In the genomic region with DNA sequence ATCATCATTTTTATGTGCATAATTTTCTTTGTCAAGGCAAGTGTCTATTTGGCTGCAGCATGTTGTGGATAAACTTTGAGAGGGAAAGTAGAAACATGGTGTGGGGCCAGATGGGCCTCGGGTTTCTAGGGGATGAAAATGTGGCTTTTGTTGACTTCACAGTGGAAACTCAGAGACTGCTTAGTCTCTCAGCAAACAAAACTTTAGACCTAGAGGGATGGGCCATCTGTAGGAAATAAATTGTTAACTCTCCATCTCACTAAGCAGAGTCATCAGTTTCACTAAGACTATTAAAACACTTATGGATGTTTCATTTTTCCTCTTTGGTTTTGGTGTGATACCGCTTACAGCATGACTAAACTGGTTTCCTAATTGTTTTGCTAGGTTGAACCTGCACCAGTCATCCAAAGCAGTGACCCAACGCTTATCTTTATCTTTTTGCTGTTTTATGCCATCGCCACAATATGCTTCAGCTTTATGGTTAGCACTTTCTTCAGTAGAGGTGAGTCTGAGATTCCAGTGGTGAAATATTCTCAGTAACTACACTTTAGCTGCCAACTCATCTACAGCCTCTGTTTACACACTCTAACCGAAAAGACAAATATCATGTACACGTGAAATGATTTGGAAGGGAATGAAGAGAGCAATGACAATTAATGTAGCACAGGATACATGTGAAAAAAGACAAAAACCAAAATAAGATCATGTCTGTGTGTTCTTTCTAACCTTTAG, we compare ENCODE assay signal across 1 cellular context.
TF ChIP-seq lines count a peak whose summit lies in the region.

No MANE protein-coding gene starts in this region.

TF ChIP-seq in HepG2, 621 proteins besides CTCF, POLR2A, EP300 and RAD21 (continued from another document):
- TF ChIP-seq HINFP (CRISPR knock-in tag; IDR thresholded peaks at IDR 0.05; ENCODE audit: low read depth) (no peak), NFE2 (CRISPR knock-in tag; IDR thresholded peaks at IDR 0.05) (no peak), GFI1 (CRISPR knock-in tag; IDR thresholded peaks at IDR 0.05; ENCODE audit: borderline replicate concordance) (no peak), JUN (CRISPR knock-in tag; IDR thresholded peaks at IDR 0.05) (no peak), KAT8 (CRISPR knock-in tag; IDR thresholded peaks at IDR 0.05) (peak; percentile 49; the same call in 1 of the 2 replicates), ZNF446 (CRISPR knock-in tag; IDR thresholded peaks at IDR 0.05) (no peak), ZEB1 (IDR thresholded peaks at IDR 0.05; ENCODE audit: insufficient replicate concordance, low read depth) (peak; percentile 16), TRIM22 (IDR thresholded peaks at IDR 0.05) (no peak), JUNB (CRISPR knock-in tag; IDR thresholded peaks at IDR 0.05; ENCODE audit: borderline replicate concordance) (no peak), ZNF101 (CRISPR knock-in tag; IDR thresholded peaks at IDR 0.05; ENCODE audit: borderline replicate concordance, low read depth) (no peak), MBNL3 (CRISPR knock-in tag; conservative IDR thresholded peaks at IDR 0.05) (no peak), POLR2G (IDR thresholded peaks at IDR 0.05; ENCODE audit: low read depth, low read length) (no peak), NFKBIZ (CRISPR knock-in tag; IDR thresholded peaks at IDR 0.05) (no peak), ZNF660 (CRISPR knock-in tag; IDR thresholded peaks at IDR 0.05; ENCODE audit: borderline replicate concordance, low read depth) (no peak), RFX1 (IDR thresholded peaks at IDR 0.05) (no peak), ZNF629 (CRISPR knock-in tag; conservative IDR thresholded peaks at IDR 0.05) (no peak), ZFP41 (CRISPR knock-in tag; IDR thresholded peaks at IDR 0.05; ENCODE audit: borderline replicate concordance) (no peak), ZNF367 (CRISPR knock-in tag; IDR thresholded peaks at IDR 0.05; ENCODE audit: borderline replicate concordance) (no peak), PHF20 (CRISPR knock-in tag; IDR thresholded peaks at IDR 0.05) (no peak), SOX13 (IDR thresholded peaks at IDR 0.05) (no peak), SOX13 (CRISPR knock-in tag; conservative IDR thresholded peaks at IDR 0.05 in 1 of 2, IDR thresholded peaks at IDR 0.05 in 1 of 2) (peak in 1 of 2 experiments; percentile 68; a peak in 2 of 4 replicates), PREB (CRISPR knock-in tag; IDR thresholded peaks at IDR 0.05) (no peak), RELA (CRISPR knock-in tag; IDR thresholded peaks at IDR 0.05) (no peak), AGO1 (IDR thresholded peaks at IDR 0.05; ENCODE audit: low read depth, low read length, poor library complexity, severe bottlenecking) (no peak), ATF1 (CRISPR knock-in tag; IDR thresholded peaks at IDR 0.05) (no peak), BRF2 (CRISPR knock-in tag; IDR thresholded peaks at IDR 0.05) (no peak), EEA1 (CRISPR knock-in tag; IDR thresholded peaks at IDR 0.05; ENCODE audit: borderline replicate concordance) (no peak), ZNF552 (CRISPR knock-in tag; IDR thresholded peaks at IDR 0.05; ENCODE audit: borderline replicate concordance) (no peak), DR1 (CRISPR knock-in tag; IDR thresholded peaks at IDR 0.05) (no peak), NRL (CRISPR knock-in tag; IDR thresholded peaks at IDR 0.05; ENCODE audit: borderline replicate concordance) (no peak), KLF15 (CRISPR knock-in tag; IDR thresholded peaks at IDR 0.05; ENCODE audit: borderline replicate concordance) (no peak)
- TF ChIP-seq, protein P1, sequence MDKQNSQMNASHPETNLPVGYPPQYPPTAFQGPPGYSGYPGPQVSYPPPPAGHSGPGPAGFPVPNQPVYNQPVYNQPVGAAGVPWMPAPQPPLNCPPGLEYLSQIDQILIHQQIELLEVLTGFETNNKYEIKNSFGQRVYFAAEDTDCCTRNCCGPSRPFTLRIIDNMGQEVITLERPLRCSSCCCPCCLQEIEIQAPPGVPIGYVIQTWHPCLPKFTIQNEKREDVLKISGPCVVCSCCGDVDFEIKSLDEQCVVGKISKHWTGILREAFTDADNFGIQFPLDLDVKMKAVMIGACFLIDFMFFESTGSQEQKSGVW (CRISPR knock-in tag; IDR thresholded peaks at IDR 0.05; ENCODE audit: borderline replicate concordance): no peak
- TF ChIP-seq, protein P2, sequence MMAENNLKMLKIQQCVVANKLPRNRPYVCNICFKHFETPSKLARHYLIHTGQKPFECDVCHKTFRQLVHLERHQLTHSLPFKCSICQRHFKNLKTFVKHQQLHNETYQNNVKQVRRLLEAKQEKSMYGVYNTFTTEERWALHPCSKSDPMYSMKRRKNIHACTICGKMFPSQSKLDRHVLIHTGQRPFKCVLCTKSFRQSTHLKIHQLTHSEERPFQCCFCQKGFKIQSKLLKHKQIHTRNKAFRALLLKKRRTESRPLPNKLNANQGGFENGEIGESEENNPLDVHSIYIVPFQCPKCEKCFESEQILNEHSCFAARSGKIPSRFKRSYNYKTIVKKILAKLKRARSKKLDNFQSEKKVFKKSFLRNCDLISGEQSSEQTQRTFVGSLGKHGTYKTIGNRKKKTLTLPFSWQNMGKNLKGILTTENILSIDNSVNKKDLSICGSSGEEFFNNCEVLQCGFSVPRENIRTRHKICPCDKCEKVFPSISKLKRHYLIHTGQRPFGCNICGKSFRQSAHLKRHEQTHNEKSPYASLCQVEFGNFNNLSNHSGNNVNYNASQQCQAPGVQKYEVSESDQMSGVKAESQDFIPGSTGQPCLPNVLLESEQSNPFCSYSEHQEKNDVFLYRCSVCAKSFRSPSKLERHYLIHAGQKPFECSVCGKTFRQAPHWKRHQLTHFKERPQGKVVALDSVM (CRISPR knock-in tag; IDR thresholded peaks at IDR 0.05): no peak
- TF ChIP-seq, protein P3, sequence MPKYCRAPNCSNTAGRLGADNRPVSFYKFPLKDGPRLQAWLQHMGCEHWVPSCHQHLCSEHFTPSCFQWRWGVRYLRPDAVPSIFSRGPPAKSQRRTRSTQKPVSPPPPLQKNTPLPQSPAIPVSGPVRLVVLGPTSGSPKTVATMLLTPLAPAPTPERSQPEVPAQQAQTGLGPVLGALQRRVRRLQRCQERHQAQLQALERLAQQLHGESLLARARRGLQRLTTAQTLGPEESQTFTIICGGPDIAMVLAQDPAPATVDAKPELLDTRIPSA (CRISPR knock-in tag; IDR thresholded peaks at IDR 0.05; ENCODE audit: borderline replicate concordance): no peak
- TF ChIP-seq, protein P4, sequence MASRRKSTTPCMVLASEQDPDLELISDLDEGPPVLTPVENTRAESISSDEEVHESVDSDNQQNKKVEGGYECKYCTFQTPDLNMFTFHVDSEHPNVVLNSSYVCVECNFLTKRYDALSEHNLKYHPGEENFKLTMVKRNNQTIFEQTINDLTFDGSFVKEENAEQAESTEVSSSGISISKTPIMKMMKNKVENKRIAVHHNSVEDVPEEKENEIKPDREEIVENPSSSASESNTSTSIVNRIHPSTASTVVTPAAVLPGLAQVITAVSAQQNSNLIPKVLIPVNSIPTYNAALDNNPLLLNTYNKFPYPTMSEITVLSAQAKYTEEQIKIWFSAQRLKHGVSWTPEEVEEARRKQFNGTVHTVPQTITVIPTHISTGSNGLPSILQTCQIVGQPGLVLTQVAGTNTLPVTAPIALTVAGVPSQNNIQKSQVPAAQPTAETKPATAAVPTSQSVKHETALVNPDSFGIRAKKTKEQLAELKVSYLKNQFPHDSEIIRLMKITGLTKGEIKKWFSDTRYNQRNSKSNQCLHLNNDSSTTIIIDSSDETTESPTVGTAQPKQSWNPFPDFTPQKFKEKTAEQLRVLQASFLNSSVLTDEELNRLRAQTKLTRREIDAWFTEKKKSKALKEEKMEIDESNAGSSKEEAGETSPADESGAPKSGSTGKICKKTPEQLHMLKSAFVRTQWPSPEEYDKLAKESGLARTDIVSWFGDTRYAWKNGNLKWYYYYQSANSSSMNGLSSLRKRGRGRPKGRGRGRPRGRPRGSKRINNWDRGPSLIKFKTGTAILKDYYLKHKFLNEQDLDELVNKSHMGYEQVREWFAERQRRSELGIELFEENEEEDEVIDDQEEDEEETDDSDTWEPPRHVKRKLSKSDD (CRISPR knock-in tag; IDR thresholded peaks at IDR 0.05; ENCODE audit: low read depth): peak; percentile 57; the same call in 1 of the 2 replicates
- TF ChIP-seq, protein P5, sequence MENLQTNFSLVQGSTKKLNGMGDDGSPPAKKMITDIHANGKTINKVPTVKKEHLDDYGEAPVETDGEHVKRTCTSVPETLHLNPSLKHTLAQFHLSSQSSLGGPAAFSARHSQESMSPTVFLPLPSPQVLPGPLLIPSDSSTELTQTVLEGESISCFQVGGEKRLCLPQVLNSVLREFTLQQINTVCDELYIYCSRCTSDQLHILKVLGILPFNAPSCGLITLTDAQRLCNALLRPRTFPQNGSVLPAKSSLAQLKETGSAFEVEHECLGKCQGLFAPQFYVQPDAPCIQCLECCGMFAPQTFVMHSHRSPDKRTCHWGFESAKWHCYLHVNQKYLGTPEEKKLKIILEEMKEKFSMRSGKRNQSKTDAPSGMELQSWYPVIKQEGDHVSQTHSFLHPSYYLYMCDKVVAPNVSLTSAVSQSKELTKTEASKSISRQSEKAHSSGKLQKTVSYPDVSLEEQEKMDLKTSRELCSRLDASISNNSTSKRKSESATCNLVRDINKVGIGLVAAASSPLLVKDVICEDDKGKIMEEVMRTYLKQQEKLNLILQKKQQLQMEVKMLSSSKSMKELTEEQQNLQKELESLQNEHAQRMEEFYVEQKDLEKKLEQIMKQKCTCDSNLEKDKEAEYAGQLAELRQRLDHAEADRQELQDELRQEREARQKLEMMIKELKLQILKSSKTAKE (CRISPR knock-in tag; IDR thresholded peaks at IDR 0.05; ENCODE audit: borderline replicate concordance): no peak
- TF ChIP-seq, protein P6, sequence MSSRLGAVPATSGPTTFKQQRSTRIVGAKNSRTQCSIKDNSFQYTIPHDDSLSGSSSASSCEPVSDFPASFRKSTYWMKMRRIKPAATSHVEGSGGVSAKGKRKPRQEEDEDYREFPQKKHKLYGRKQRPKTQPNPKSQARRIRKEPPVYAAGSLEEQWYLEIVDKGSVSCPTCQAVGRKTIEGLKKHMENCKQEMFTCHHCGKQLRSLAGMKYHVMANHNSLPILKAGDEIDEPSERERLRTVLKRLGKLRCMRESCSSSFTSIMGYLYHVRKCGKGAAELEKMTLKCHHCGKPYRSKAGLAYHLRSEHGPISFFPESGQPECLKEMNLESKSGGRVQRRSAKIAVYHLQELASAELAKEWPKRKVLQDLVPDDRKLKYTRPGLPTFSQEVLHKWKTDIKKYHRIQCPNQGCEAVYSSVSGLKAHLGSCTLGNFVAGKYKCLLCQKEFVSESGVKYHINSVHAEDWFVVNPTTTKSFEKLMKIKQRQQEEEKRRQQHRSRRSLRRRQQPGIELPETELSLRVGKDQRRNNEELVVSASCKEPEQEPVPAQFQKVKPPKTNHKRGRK (CRISPR knock-in tag; IDR thresholded peaks at IDR 0.05): no peak
- TF ChIP-seq, protein P7, sequence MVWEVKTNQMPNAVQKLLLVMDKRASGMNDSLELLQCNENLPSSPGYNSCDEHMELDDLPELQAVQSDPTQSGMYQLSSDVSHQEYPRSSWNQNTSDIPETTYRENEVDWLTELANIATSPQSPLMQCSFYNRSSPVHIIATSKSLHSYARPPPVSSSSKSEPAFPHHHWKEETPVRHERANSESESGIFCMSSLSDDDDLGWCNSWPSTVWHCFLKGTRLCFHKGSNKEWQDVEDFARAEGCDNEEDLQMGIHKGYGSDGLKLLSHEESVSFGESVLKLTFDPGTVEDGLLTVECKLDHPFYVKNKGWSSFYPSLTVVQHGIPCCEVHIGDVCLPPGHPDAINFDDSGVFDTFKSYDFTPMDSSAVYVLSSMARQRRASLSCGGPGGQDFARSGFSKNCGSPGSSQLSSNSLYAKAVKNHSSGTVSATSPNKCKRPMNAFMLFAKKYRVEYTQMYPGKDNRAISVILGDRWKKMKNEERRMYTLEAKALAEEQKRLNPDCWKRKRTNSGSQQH (CRISPR knock-in tag; IDR thresholded peaks at IDR 0.05; ENCODE audit: low read depth): no peak
